Comparison of ENCODE assay signal across 24 cellular contexts in genomic region chr2:121598087-121598486, GRCh38. TPM values are rescaled to one million over a fixed set of nuclear protein-coding genes. Genes with fewer than 3 reads are reported as not detected.
DNase-seq lines count a peak whose midpoint lies in the region; ATAC-seq, FAIRE-seq and TF ChIP-seq lines count a peak whose summit lies in the region.
"Had no signal": no experiment of that assay in that cellular context is flagged by ENCODE, and none has a peak within 500 bp of the region (broad histone marks: within the 10 kb centered on the region; RNA-seq: fewer than 3 reads in every experiment).

No MANE protein-coding gene starts in this region.

- H4K20me1 ChIP-seq in GM12878 (ENCODE audit: control insufficient read depth, insufficient read depth), result no peaks in the 10 kb centered on the region

- H3K79me2 ChIP-seq in GM12878 (ENCODE audit: control insufficient read depth, insufficient read depth, low read length), result peaks cover 78% of the 10 kb centered on the region

- FAIRE-seq in GM12878 (lab: Jason Lieb, UNC), result no peak
- FAIRE-seq: A549 had no signal

- no peaks in the 10 kb centered on the region for H3K27me3 ChIP-seq in GM12878 (replicated peaks in 1 of 2; ENCODE audit: control insufficient read depth in 2 of 2, insufficient read depth in 2 of 2, low read length in 1 of 2)
- H3K27me3 ChIP-seq: sigmoid colon, SJSA1, uterus had no signal

- H3K27me3 Mint-ChIP-seq in activated naive CD4-positive, alpha-beta T cell treated with anti-CD3 and anti-CD28 coated beads, Interleukin-2, amount 50 U/mL, for 24 hours, result no peaks in the 10 kb centered on the region
- no peaks in the 10 kb centered on the region for H3K27me3 Mint-ChIP-seq in stimulated activated memory B cell treated with anti-CD40 and anti-IgM and Interleukin-4, amounts not matched to agents 10 μg/mL and 1 μg/mL and 100 μg/mL, for 72 hours
- no peaks in the 10 kb centered on the region for H3K27me3 Mint-ChIP-seq in activated CD8-positive, alpha-beta T cell treated with anti-CD3 and anti-CD28 coated beads for 36 hours
- H3K27me3 Mint-ChIP-seq: activated CD4-positive, alpha-beta memory T cell treated with anti-CD3 and anti-CD28 coated beads for 36 hours; activated naive CD4-positive, alpha-beta T cell treated with anti-CD3 and anti-CD28 coated beads, Interleukin-2, amount 10 ng/mL, durations not matched to agents 7 days and 5 days; IgD-negative memory B cell had no signal

- TF ChIP-seq EP300 in GM12878 (IDR thresholded peaks at IDR 0.05; ENCODE audit: borderline replicate concordance in 1 of 2, control insufficient read depth in 1 of 2, low read depth in 2 of 2, low read length in 2 of 2), result no peak

- intact Hi-C loops in GM12878 (cut with micrococcal nuclease; ENCODE audit: unreplicated experiment), result loop anchor here (1.0 to 5.0 kb wide), 3 partner anchors 51 to 119 kb away; partner anchors contain the start of gene CLASP1
- intact Hi-C loops in activated CD8-positive, alpha-beta T cell treated with anti-CD3 and anti-CD28 coated beads for 36 hours (cut with micrococcal nuclease), result loop anchor here (10.0 kb wide), 2 partner anchors 47 to 117 kb away; partner anchors contain the start of gene CLASP1

- H3K4me3 ChIP-seq in GM12878, result peak overlapping the region; percentile 62
- H3K4me3 ChIP-seq: A549, sigmoid colon, SJSA1, uterus had no signal

- BruUV-seq in GM12878 (replicated peaks; lab: Mats Ljungman, UMichigan), result no TSS peak

- no peak for TF ChIP-seq POLR2A in GM12878 (IDR thresholded peaks at IDR 0.05; ENCODE audit: low read depth, low read length)

- H3K27ac ChIP-seq in GM12878 (ENCODE audit: control insufficient read depth, insufficient read depth), result peak overlapping the region; percentile 84
- H3K27ac ChIP-seq in caudate nucleus (ENCODE audit: low read depth, low read length), result no peak overlapping the region
- H3K27ac ChIP-seq: A549, sigmoid colon, SJSA1, uterus had no signal

- H3K4me3 Mint-ChIP-seq in activated naive CD4-positive, alpha-beta T cell treated with anti-CD3 and anti-CD28 coated beads, Interleukin-2, amount 50 U/mL, for 24 hours, result no peak overlapping the region
- H3K4me3 Mint-ChIP-seq in stimulated activated memory B cell treated with anti-CD40 and anti-IgM and Interleukin-4, amounts not matched to agents 10 μg/mL and 1 μg/mL and 100 μg/mL, for 72 hours, result no peak overlapping the region
- no peak overlapping the region for H3K4me3 Mint-ChIP-seq in activated CD8-positive, alpha-beta T cell treated with anti-CD3 and anti-CD28 coated beads for 36 hours
- H3K4me3 Mint-ChIP-seq: activated CD4-positive, alpha-beta memory T cell treated with anti-CD3 and anti-CD28 coated beads for 36 hours; activated naive CD4-positive, alpha-beta T cell treated with anti-CD3 and anti-CD28 coated beads, Interleukin-2, amount 10 ng/mL, durations not matched to agents 7 days and 5 days; H9; IgD-negative memory B cell; nephron; T-helper 1 cell treated with Interleukin-12 subunit alpha and Interleukin-12 subunit beta and Interleukin-4 antibody, amounts not matched to agents 30 μg/mL and 1 μg/mL, for 36 hours had no signal

- H3K4me2 ChIP-seq in GM12878 (ENCODE audit: control insufficient read depth, insufficient read depth), result peak overlapping the region; percentile 70
- H3K4me2 ChIP-seq: A549 had no signal

- RAD21 ChIA-PET in GM12878 (lab: Charles Lee; ENCODE audit: unreplicated experiment), result interaction anchor here (0.6 to 4.2 kb wide), 5 partner anchors 37 to 120 kb away, joined by 3 to 14 read pairs (median 8); partner anchors contain the start of genes CLASP1 and RNU4ATAC

- ATAC-seq in HG02870 (IDR thresholded peaks at IDR 0.05; ENCODE audit: unreplicated experiment) (peak; percentile 38), GM12878 (peak; percentile 37)
- ATAC-seq in stimulated activated memory B cell treated with anti-CD40 and anti-IgM and Interleukin-4, amounts not matched to agents 10 μg/mL and 1 μg/mL and 100 μg/mL, for 72 hours, result no peak
- no peak for ATAC-seq in activated CD8-positive, alpha-beta T cell treated with anti-CD3 and anti-CD28 coated beads for 36 hours
- ATAC-seq: A549 had no signal

- POLR2A ChIA-PET in GM12878 (lab: Charles Lee), result interaction anchor here (0.7 to 6.3 kb wide), 4 partner anchors 19 to 101 kb away, joined by 3 to 47 read pairs (median 6); partner anchors contain the start of gene RNU4ATAC
- POLR2A ChIA-PET in activated CD8-positive, alpha-beta T cell treated with anti-CD3 and anti-CD28 coated beads for 36 hours (lab: Charles Lee), result no interaction called here

- WGBS in GM12878 (ENCODE audit: insufficient coverage, insufficient replicate concordance, low lambda C conversion rate, missing lambda C conversion rate), result 20% methylated on average over 2 of the region's 2 CpGs

- H3K36me3 Mint-ChIP-seq in activated naive CD4-positive, alpha-beta T cell treated with anti-CD3 and anti-CD28 coated beads, Interleukin-2, amount 50 U/mL, for 24 hours, result peaks cover 9% of the 10 kb centered on the region
- H3K36me3 Mint-ChIP-seq in stimulated activated memory B cell treated with anti-CD40 and anti-IgM and Interleukin-4, amounts not matched to agents 10 μg/mL and 1 μg/mL and 100 μg/mL, for 72 hours, result peaks cover 18% of the 10 kb centered on the region
- peaks cover 22% of the 10 kb centered on the region for H3K36me3 Mint-ChIP-seq in activated CD8-positive, alpha-beta T cell treated with anti-CD3 and anti-CD28 coated beads for 36 hours (ENCODE audit: low read depth)

- H3K4me1 ChIP-seq in GM12878 (ENCODE audit: control insufficient read depth, insufficient read depth, low read length), result peaks cover 38% of the 10 kb centered on the region

- no peak for TF ChIP-seq CTCF in GM12878 (IDR thresholded peaks at IDR 0.05 in 2 of 3, conservative IDR thresholded peaks at IDR 0.05 in 1 of 3; ENCODE audit: control insufficient read depth in 2 of 3, extremely low read depth in 1 of 3, insufficient read depth in 1 of 3, low read depth in 3 of 3, low read length in 3 of 3)
- TF ChIP-seq CTCF in activated CD8-positive, alpha-beta T cell treated with anti-CD3 and anti-CD28 coated beads for 36 hours (IDR thresholded peaks at IDR 0.05), result no peak

- no peaks in the 10 kb centered on the region for H3K9me3 Mint-ChIP-seq in activated naive CD4-positive, alpha-beta T cell treated with anti-CD3 and anti-CD28 coated beads, Interleukin-2, amount 50 U/mL, for 24 hours
- no peaks in the 10 kb centered on the region for H3K9me3 Mint-ChIP-seq in stimulated activated memory B cell treated with anti-CD40 and anti-IgM and Interleukin-4, amounts not matched to agents 10 μg/mL and 1 μg/mL and 100 μg/mL, for 72 hours
- H3K9me3 Mint-ChIP-seq in activated CD8-positive, alpha-beta T cell treated with anti-CD3 and anti-CD28 coated beads for 36 hours, result no peaks in the 10 kb centered on the region
- H3K9me3 Mint-ChIP-seq: activated CD4-positive, alpha-beta memory T cell treated with anti-CD3 and anti-CD28 coated beads for 36 hours; activated naive CD4-positive, alpha-beta T cell treated with anti-CD3 and anti-CD28 coated beads, Interleukin-2, amount 10 ng/mL, durations not matched to agents 7 days and 5 days; H9; IgD-negative memory B cell; nephron; T-helper 1 cell treated with Interleukin-12 subunit alpha and Interleukin-12 subunit beta and Interleukin-4 antibody, amounts not matched to agents 30 μg/mL and 1 μg/mL, for 36 hours had no signal

- CTCF ChIA-PET in GM12878 (lab: Yijun Ruan, JAX), result interaction anchor here (0.7 to 5.4 kb wide), 6 partner anchors 10 to 121 kb away, joined by 3 to 44 read pairs (median 5); partner anchors contain the start of genes CLASP1 and RNU4ATAC
- CTCF ChIA-PET in activated CD8-positive, alpha-beta T cell treated with anti-CD3 and anti-CD28 coated beads for 36 hours (lab: Charles Lee), result no interaction called here

- peak overlapping the region; percentile 38 for H3K27ac Mint-ChIP-seq in activated naive CD4-positive, alpha-beta T cell treated with anti-CD3 and anti-CD28 coated beads, Interleukin-2, amount 50 U/mL, for 24 hours
- H3K27ac Mint-ChIP-seq in stimulated activated memory B cell treated with anti-CD40 and anti-IgM and Interleukin-4, amounts not matched to agents 10 μg/mL and 1 μg/mL and 100 μg/mL, for 72 hours, result peak overlapping the region; percentile 74
- no peak overlapping the region for H3K27ac Mint-ChIP-seq in activated CD8-positive, alpha-beta T cell treated with anti-CD3 and anti-CD28 coated beads for 36 hours
- H3K27ac Mint-ChIP-seq: activated CD4-positive, alpha-beta memory T cell treated with anti-CD3 and anti-CD28 coated beads for 36 hours; T-helper 1 cell treated with Interleukin-12 subunit alpha and Interleukin-12 subunit beta and Interleukin-4 antibody, amounts not matched to agents 30 μg/mL and 1 μg/mL, for 36 hours had no signal

- no peaks in the 10 kb centered on the region for H3K9me3 ChIP-seq in GM12878 (replicated peaks; ENCODE audit: control insufficient read depth, insufficient read depth, low read length)
- H3K9me3 ChIP-seq: A549, sigmoid colon, SJSA1, uterus had no signal

- in situ Hi-C loops in GM12878 (cut with MboI), result no loop called here

- DNase-seq in activated naive CD4-positive, alpha-beta T cell treated with anti-CD3 and anti-CD28 coated beads, Interleukin-2, amount 50 U/mL, for 16 hours, result no peak
- DNase-seq in GM12878 (ENCODE audit: low read depth, low spot score) (no peak), caudate nucleus (lab: John Stamatoyannopoulos, UW) (no peak)
- no peak for DNase-seq in activated CD8-positive, alpha-beta T cell treated with anti-CD3 and anti-CD28 coated beads for 36 hours
- no peak for DNase-seq in activated effector memory CD4-positive, alpha-beta T cell treated with anti-CD3 and anti-CD28 coated beads, Interleukin-2, amount 50 U/mL, for 16 hours
- DNase-seq: activated CD4-positive, alpha-beta memory T cell treated with anti-CD3 and anti-CD28 coated beads for 36 hours; activated naive CD4-positive, alpha-beta T cell treated with anti-CD3 and anti-CD28 coated beads, Interleukin-2, amount 10 ng/mL, durations not matched to agents 7 days and 5 days; activated T-cell treated with anti-CD3 and anti-CD28 coated beads, Interleukin-2, amount 50 U/mL, for 1 hour; DMS 273 treated with DMSO at 0.1 percent for 48 hours; effector memory CD4-positive, alpha-beta T cell; GDM1; H9; MM.1S; NCI-H82; sigmoid colon; uterus had no signal

- no peak overlapping the region for H2AFZ ChIP-seq in GM12878 (ENCODE audit: control insufficient read depth, low read depth, low read length)

- 0 out of 4 replicates have a peak, but pooled peaks cover 0 to 2% of the 10 kb centered on the region in 2 experiments for H3K36me3 ChIP-seq in GM12878 (ENCODE audit: control insufficient read depth in 2 of 2, insufficient read depth in 2 of 2, low read length in 1 of 2)
- H3K36me3 ChIP-seq: sigmoid colon, uterus had no signal

- H3K4me1 Mint-ChIP-seq in activated naive CD4-positive, alpha-beta T cell treated with anti-CD3 and anti-CD28 coated beads, Interleukin-2, amount 50 U/mL, for 24 hours, result peaks cover 62% of the 10 kb centered on the region
- peaks cover 48% of the 10 kb centered on the region for H3K4me1 Mint-ChIP-seq in stimulated activated memory B cell treated with anti-CD40 and anti-IgM and Interleukin-4, amounts not matched to agents 10 μg/mL and 1 μg/mL and 100 μg/mL, for 72 hours
- peaks cover 53% of the 10 kb centered on the region for H3K4me1 Mint-ChIP-seq in activated CD8-positive, alpha-beta T cell treated with anti-CD3 and anti-CD28 coated beads for 36 hours (ENCODE audit: low read depth)

- no peak overlapping the region for H3K9ac ChIP-seq in GM12878 (ENCODE audit: control insufficient read depth, insufficient read depth, low read length)

- SMC1A ChIA-PET in GM12878 (lab: Charles Lee; ENCODE audit: uncharacterized antibody, unreplicated experiment), result interaction anchor here (0.6 to 3.7 kb wide), 9 partner anchors 10 to 123 kb away, joined by 3 to 28 read pairs (median 4); partner anchors contain the start of genes CLASP1 and RNU4ATAC

- no peak for TF ChIP-seq RAD21 in GM12878 (IDR thresholded peaks at IDR 0.05; ENCODE audit: insufficient read depth, low read depth, low read length)

RNA-seq across cellular contexts. Expression of gene CLASP1, which starts 51.2 kb away (rescaled TPM):
- 321 and 343 TPM in 2 replicates for total RNA-seq in GM12878 (2013; cell fraction: nucleolus; rRNA removed)
- total RNA-seq in GM12878 (2014; rRNA removed), result 31.6 and 34.9 TPM in 2 replicates
- 33.1 and 36.5 TPM in 2 replicates for total RNA-seq in GM12878 (2014; rRNA removed; fragmentation: Illumina TruSeq; extraction: Trizol)
- 53.4 and 62.4 TPM in 2 replicates for total RNA-seq in GM12878 (2021)
- 16.2 TPM for polyA plus RNA-seq in GM12878 (2011; ENCODE audit: low read depth)
- 9.9 and 13.2 TPM in 2 replicates for polyA plus RNA-seq in GM12878 (2011; rRNA removed)
- 9.4 and 15.1 TPM in 2 replicates for polyA plus RNA-seq in GM12878 (2011; cell fraction: cytosol; rRNA removed)
- 47.2 and 56.6 TPM in 2 replicates for polyA plus RNA-seq in GM12878 (2011; cell fraction: nucleus; rRNA removed)
- 24.0 and 32.4 TPM in 2 replicates for polyA plus RNA-seq in GM12878 (2012)
- 28.7 and 31.3 TPM in 2 replicates for polyA plus RNA-seq in GM12878 (2014; fragmentation: Illumina TruSeq; extraction: Trizol)
- 1 to 10 TPM; 1.4 to 4.4 TPM for polyA plus RNA-seq in GM12878 (2014; fragmentation: Nextera tagmentation; extraction: Ambion mirVana)
- 27.6 and 32.8 TPM in 2 replicates for polyA plus RNA-seq in GM12878 (2014; rRNA removed)
- polyA plus RNA-seq in GM12878 (2016; fragmentation: Nextera tagmentation; extraction: Ambion mirVana), result 10 to 100 TPM; 33.8 to 37.2 TPM
- polyA minus RNA-seq in GM12878 (2011; rRNA and poly(A)+ RNA removed), result 63.4 and 67.7 TPM in 2 replicates
- 16.7 and 19.8 TPM in 2 replicates for polyA minus RNA-seq in GM12878 (2011; cell fraction: cytosol; rRNA and poly(A)+ RNA removed)
- polyA minus RNA-seq in GM12878 (2011; cell fraction: nucleus; rRNA and poly(A)+ RNA removed), result 120 and 193 TPM in 2 replicates
- 10 to 100 TPM; 60.3 to 61.4 TPM for total RNA-seq in activated CD8-positive, alpha-beta T cell treated with anti-CD3 and anti-CD28 coated beads for 36 hours

Comparison
In these comparisons a context has a peak if more than half of its experiments do, and no peak if none do; other contexts are left out.
1. ATAC-seq: peak in HG02870 (single experiment) and GM12878 (single experiment); none in stimulated activated memory B cell treated with anti-CD40 and anti-IgM and Interleukin-4, amounts not matched to agents 10 μg/mL and 1 μg/mL and 100 μg/mL, for 72 hours (single experiment) and activated CD8-positive, alpha-beta T cell treated with anti-CD3 and anti-CD28 coated beads for 36 hours (single experiment).